In genomic region chr21:42271065-42271464, GRCh38 we compare ENCODE assay signal across 22 cellular contexts. TPM values are rescaled to one million over a fixed set of nuclear protein-coding genes. Genes with fewer than 3 reads are reported as not detected.
DNase-seq lines count a peak whose midpoint lies in the region; ATAC-seq, FAIRE-seq and TF ChIP-seq lines count a peak whose summit lies in the region.
"Had no signal": no experiment of that assay in that cellular context is flagged by ENCODE, and none has a peak within 500 bp of the region (broad histone marks: within the 10 kb centered on the region; RNA-seq: fewer than 3 reads in every experiment).

No MANE protein-coding gene starts in this region.

- CTCF ChIA-PET in activated CD8-positive, alpha-beta T cell treated with anti-CD3 and anti-CD28 coated beads for 36 hours (lab: Charles Lee): interaction anchor here (0.7 to 8.7 kb wide), 6 partner anchors 11 to 125 kb away, joined by 3 to 71 read pairs (median 7); no protein-coding TSS in a partner anchor
- CTCF ChIA-PET in K562 (lab: Yijun Ruan, JAX; ENCODE audit: low intra/inter-chr PET ratio): no interaction called here

- H3K9ac ChIP-seq in K562 (ENCODE audit: insufficient read depth in 1 of 2, low read depth in 2 of 2, low read length in 2 of 2): no peak overlapping the region
- H3K9ac ChIP-seq: GM23248 had no signal

- H3K27me3 ChIP-seq in K562 (ENCODE audit: control insufficient read depth in 2 of 2, insufficient read depth in 2 of 2, low read length in 2 of 2): peaks cover 22 to 59% of the 10 kb centered on the region in 2 experiments
- H3K27me3 ChIP-seq in testis: no peaks in the 10 kb centered on the region
- H3K27me3 ChIP-seq: BE2C had no signal

- H3K4me3 ChIP-seq in K562 (no peak overlapping the region), testis (no peak overlapping the region)
- H3K4me3 ChIP-seq: GM23248, HAP-1 had no signal

- no peaks in the 10 kb centered on the region for H3K9me3 ChIP-seq in K562 (replicated peaks; ENCODE audit: control insufficient read depth, insufficient read depth, low read depth, low read length)
- no peaks in the 10 kb centered on the region for H3K9me3 ChIP-seq in testis
- H3K9me3 ChIP-seq: BE2C, Caco-2, HAP-1 had no signal

- POLR2A ChIA-PET in activated CD8-positive, alpha-beta T cell treated with anti-CD3 and anti-CD28 coated beads for 36 hours (lab: Charles Lee): interaction anchor here (0.7 kb wide), 1 partner anchor 435 kb away, joined by 3 read pairs; no protein-coding TSS in a partner anchor
- POLR2A ChIA-PET in K562 (lab: Yijun Ruan, JAX): interaction anchor here (0.6 kb wide), 2 partner anchors 11 to 20 kb away, joined by 3 read pairs; no protein-coding TSS in a partner anchor

- no peak overlapping the region for H3K27ac ChIP-seq in K562 (ENCODE audit: extremely low read depth, low read depth, low read length)
- no peak overlapping the region for H3K27ac ChIP-seq in testis
- H3K27ac ChIP-seq: GM23248 had no signal

- peaks cover 32% of the 10 kb centered on the region for H3K4me1 Mint-ChIP-seq in activated naive CD8-positive, alpha-beta T cell (ENCODE audit: low read depth)
- peaks cover 28% of the 10 kb centered on the region for H3K4me1 Mint-ChIP-seq in activated naive CD8-positive, alpha-beta T cell treated with anti-CD3 and anti-CD28 coated beads for 36 hours
- H3K4me1 Mint-ChIP-seq in activated CD8-positive, alpha-beta T cell treated with anti-CD3 and anti-CD28 coated beads for 36 hours (ENCODE audit: low read depth): peaks cover 25% of the 10 kb centered on the region
- H3K4me1 Mint-ChIP-seq in activated T-cell treated with anti-CD3 and anti-CD28 coated beads, Interleukin-2, amount 50 U/mL, for 72 hours (ENCODE audit: low read depth): peaks cover 32% of the 10 kb centered on the region

- WGBS in K562 (ENCODE audit: insufficient coverage, low coverage, missing lambda C conversion rate): 1% methylated on average over 6 of the region's 6 CpGs
- whole genome bisulfite sequencing in testis, 2 donors: 89 to 93% methylated on average over 6 of the region's 6 CpGs

- H3K4me2 ChIP-seq in K562 (ENCODE audit: insufficient read depth, low read length): no peak overlapping the region

- no peaks in the 10 kb centered on the region for H3K9me1 ChIP-seq in K562 (ENCODE audit: control insufficient read depth, insufficient read depth, low read length)

- H4K20me1 ChIP-seq in K562 (replicated peaks; ENCODE audit: control insufficient read depth, insufficient read depth, low read length): peaks cover 10% of the 10 kb centered on the region; the same call in 1 of the 2 replicates

- BruUV-seq in K562 (replicated peaks; lab: Mats Ljungman, UMichigan): no TSS peak

- no peak for TF ChIP-seq EP300 in K562 (IDR thresholded peaks at IDR 0.05; ENCODE audit: low read length)

- no peak for TF ChIP-seq CTCF in activated CD8-positive, alpha-beta T cell treated with anti-CD3 and anti-CD28 coated beads for 36 hours (IDR thresholded peaks at IDR 0.05)
- TF ChIP-seq CTCF in K562 (IDR thresholded peaks at IDR 0.05 in 2 of 3, conservative IDR thresholded peaks at IDR 0.05 in 1 of 3; ENCODE audit: insufficient read depth in 2 of 3, low read depth in 1 of 3, low read length in 3 of 3) (no peak), testis (IDR thresholded peaks at IDR 0.05) (no peak)

- in situ Hi-C loops in K562 (cut with MboI): no loop called here

- ATAC-seq in activated CD8-positive, alpha-beta T cell treated with anti-CD3 and anti-CD28 coated beads for 36 hours: no peak
- no peak for ATAC-seq in K562
- ATAC-seq in activated T-cell treated with anti-CD3 and anti-CD28 coated beads, Interleukin-2, amount 50 U/mL, for 72 hours (replicated peaks in 1 of 2): no peak
- ATAC-seq: HepG2 had no signal

- TF ChIP-seq RAD21 in K562 (CRISPR knock-in tag; conservative IDR thresholded peaks at IDR 0.05 in 1 of 2, IDR thresholded peaks at IDR 0.05 in 1 of 2): no peak

- peak; percentile 15 for FAIRE-seq in K562 (lab: Jason Lieb, UNC)
- FAIRE-seq: A204.1, D721Med, G401.6, GM12891, GM19239, HepG2 had no signal

- H3K4me1 ChIP-seq in K562 (replicated peaks in 1 of 2; ENCODE audit: control insufficient read depth in 2 of 2, insufficient read depth in 2 of 2, low read length in 2 of 2) (peaks cover 0 to 5% of the 10 kb centered on the region in 2 experiments; a peak in 1 of 5 replicates), testis (no peaks in the 10 kb centered on the region)
- H3K4me1 ChIP-seq: BE2C, Caco-2, HAP-1 had no signal

- H3K36me3 ChIP-seq in K562 (ENCODE audit: control insufficient read depth, insufficient read depth, low read length): no peaks in the 10 kb centered on the region
- H3K36me3 ChIP-seq in testis (ENCODE audit: low read depth, missing control alignments): no peaks in the 10 kb centered on the region
- H3K36me3 ChIP-seq: BE2C, HAP-1 had no signal

- no peak for DNase-seq in activated naive CD8-positive, alpha-beta T cell treated with anti-CD3 and anti-CD28 coated beads for 36 hours
- DNase-seq in activated CD8-positive, alpha-beta T cell treated with anti-CD3 and anti-CD28 coated beads for 36 hours: no peak
- DNase-seq in K562 (ENCODE audit: extremely low read depth in 1 of 4, low spot score in 3 of 4): no peak
- DNase-seq in posterior vena cava (ENCODE audit: low spot score): peak; percentile 64
- no peak for DNase-seq in testis
- no peak for DNase-seq in activated T-cell treated with anti-CD3 and anti-CD28 coated beads, Interleukin-2, amount 50 U/mL, for 72 hours
- no peak for DNase-seq in cerebellar nuclear complex (lab: John Stamatoyannopoulos, UW)
- DNase-seq: ACHN; BE2C; C1 segment of cervical spinal cord; Caco-2; CD4-positive, alpha-beta T cell; GM23248 had no signal

- no peaks in the 10 kb centered on the region for H3K27me3 Mint-ChIP-seq in activated naive CD8-positive, alpha-beta T cell
- no peaks in the 10 kb centered on the region for H3K27me3 Mint-ChIP-seq in activated naive CD8-positive, alpha-beta T cell treated with anti-CD3 and anti-CD28 coated beads for 36 hours
- H3K27me3 Mint-ChIP-seq in activated CD8-positive, alpha-beta T cell treated with anti-CD3 and anti-CD28 coated beads for 36 hours: no peaks in the 10 kb centered on the region
- H3K27me3 Mint-ChIP-seq in activated T-cell treated with anti-CD3 and anti-CD28 coated beads, Interleukin-2, amount 50 U/mL, for 72 hours (ENCODE audit: low read depth): no peaks in the 10 kb centered on the region
- H3K27me3 Mint-ChIP-seq: CD4-positive, alpha-beta T cell had no signal

- TF ChIP-seq POLR2A in K562 (conservative IDR thresholded peaks at IDR 0.05): no peak
- no peak for TF ChIP-seq POLR2A in testis (IDR thresholded peaks at IDR 0.05)

- intact Hi-C loops in activated CD8-positive, alpha-beta T cell treated with anti-CD3 and anti-CD28 coated beads for 36 hours (cut with micrococcal nuclease): no loop called here
- intact Hi-C loops in K562 (cut with micrococcal nuclease): no loop called here
- intact Hi-C loops in posterior vena cava (cut with DNase I): no loop called here
- intact Hi-C loops in testis (cut with DNase I; ENCODE audit: low total_unique reads): no loop called here

- no peak overlapping the region for H3K4me3 Mint-ChIP-seq in activated naive CD8-positive, alpha-beta T cell
- no peak overlapping the region for H3K4me3 Mint-ChIP-seq in activated naive CD8-positive, alpha-beta T cell treated with anti-CD3 and anti-CD28 coated beads for 36 hours
- H3K4me3 Mint-ChIP-seq in activated CD8-positive, alpha-beta T cell treated with anti-CD3 and anti-CD28 coated beads for 36 hours: no peak overlapping the region
- H3K4me3 Mint-ChIP-seq in activated T-cell treated with anti-CD3 and anti-CD28 coated beads, Interleukin-2, amount 50 U/mL, for 72 hours: no peak overlapping the region
- H3K4me3 Mint-ChIP-seq: CD4-positive, alpha-beta T cell had no signal

- H3K79me2 ChIP-seq in K562 (ENCODE audit: control insufficient read depth, insufficient read depth, low read length): no peaks in the 10 kb centered on the region

- H3K27ac Mint-ChIP-seq in activated naive CD8-positive, alpha-beta T cell: peak overlapping the region; percentile 79
- no peak overlapping the region for H3K27ac Mint-ChIP-seq in activated naive CD8-positive, alpha-beta T cell treated with anti-CD3 and anti-CD28 coated beads for 36 hours
- peak overlapping the region; percentile 39 for H3K27ac Mint-ChIP-seq in activated CD8-positive, alpha-beta T cell treated with anti-CD3 and anti-CD28 coated beads for 36 hours
- H3K27ac Mint-ChIP-seq in activated T-cell treated with anti-CD3 and anti-CD28 coated beads, Interleukin-2, amount 50 U/mL, for 72 hours: no peak overlapping the region
- H3K27ac Mint-ChIP-seq: CD4-positive, alpha-beta T cell had no signal

- H3K9me3 Mint-ChIP-seq in activated naive CD8-positive, alpha-beta T cell (ENCODE audit: low read depth): no peaks in the 10 kb centered on the region
- no peaks in the 10 kb centered on the region for H3K9me3 Mint-ChIP-seq in activated naive CD8-positive, alpha-beta T cell treated with anti-CD3 and anti-CD28 coated beads for 36 hours
- no peaks in the 10 kb centered on the region for H3K9me3 Mint-ChIP-seq in activated CD8-positive, alpha-beta T cell treated with anti-CD3 and anti-CD28 coated beads for 36 hours
- H3K9me3 Mint-ChIP-seq in activated T-cell treated with anti-CD3 and anti-CD28 coated beads, Interleukin-2, amount 50 U/mL, for 72 hours: no peaks in the 10 kb centered on the region
- H3K9me3 Mint-ChIP-seq: CD4-positive, alpha-beta T cell had no signal

- H2AFZ ChIP-seq in K562 (ENCODE audit: low read depth, low read length): no peak overlapping the region
- H2AFZ ChIP-seq: GM23248 had no signal

- H3K36me3 Mint-ChIP-seq in activated naive CD8-positive, alpha-beta T cell: no peaks in the 10 kb centered on the region
- peaks cover 4% of the 10 kb centered on the region for H3K36me3 Mint-ChIP-seq in activated naive CD8-positive, alpha-beta T cell treated with anti-CD3 and anti-CD28 coated beads for 36 hours
- peaks cover 1% of the 10 kb centered on the region for H3K36me3 Mint-ChIP-seq in activated CD8-positive, alpha-beta T cell treated with anti-CD3 and anti-CD28 coated beads for 36 hours (ENCODE audit: low read depth)
- no peaks in the 10 kb centered on the region for H3K36me3 Mint-ChIP-seq in activated T-cell treated with anti-CD3 and anti-CD28 coated beads, Interleukin-2, amount 50 U/mL, for 72 hours (ENCODE audit: insufficient read depth in 2 of 2)

RNA-seq across cellular contexts. Expression of gene TFF3, which starts 44.1 kb away (rescaled TPM):
- not detected for total RNA-seq in activated naive CD8-positive, alpha-beta T cell treated with anti-CD3 and anti-CD28 coated beads for 36 hours
- not detected for total RNA-seq in activated CD8-positive, alpha-beta T cell treated with anti-CD3 and anti-CD28 coated beads for 36 hours
- total RNA-seq in K562 (2011; cell fraction: chromatin; rRNA removed; ENCODE audit: low replicate concordance): not detected in 2 replicates
- not detected in 2 replicates for total RNA-seq in K562 (2011; cell fraction: nucleolus; rRNA removed)
- total RNA-seq in K562 (2011; cell fraction: nucleoplasm; rRNA removed): not detected in 2 replicates
- total RNA-seq in K562 (2014; rRNA removed) (not detected in 2 replicates), K562 (2014; rRNA removed; fragmentation: Illumina TruSeq; extraction: Trizol) (not detected in 2 replicates), K562 (2015; rRNA removed; fragmentation: Illumina TruSeq; extraction: Trizol) (not detected in 2 replicates), K562 (2021) (0.72 and 0.78 TPM in 2 replicates), posterior vena cava (10 to 100 TPM; 21.1 to 24.4 TPM), testis (10 to 100 TPM in 1 of 2 donors, 1 to 10 TPM in 1; 3.9 to 12.9 TPM)
- polyA plus RNA-seq in K562 (2011; rRNA removed) (0.07 TPM in 1 of 2 replicates, not detected in the other), K562 (2014; fragmentation: Illumina TruSeq; extraction: Trizol) (not detected in 2 replicates), K562 (2014; fragmentation: Nextera tagmentation; extraction: Ambion mirVana) (not detected), K562 (2014; rRNA removed) (not detected in 2 replicates), testis (ENCODE audit: insufficient read depth, low read depth, low replicate concordance) (11.5 TPM)
- not detected in 2 replicates for polyA plus RNA-seq in K562 (2011; cell fraction: cytosol; rRNA removed)
- polyA plus RNA-seq in K562 (2011; cell fraction: nucleus; rRNA removed): not detected in 2 replicates
- 0.22 TPM in 1 of 2 replicates, not detected in the other for polyA plus RNA-seq in K562 (2012)
- polyA minus RNA-seq in K562 (2011; rRNA and poly(A)+ RNA removed): not detected in 2 replicates
- polyA minus RNA-seq in K562 (2011; cell fraction: cytosol; rRNA and poly(A)+ RNA removed): not detected in 2 replicates
- polyA minus RNA-seq in K562 (2011; cell fraction: nucleus; rRNA and poly(A)+ RNA removed): not detected in 2 replicates
- total RNA-seq in activated T-cell treated with anti-CD3 and anti-CD28 coated beads, Interleukin-2, amount 50 U/mL, for 72 hours: not detected
- total RNA-seq: CD4-positive, alpha-beta T cell; GM23248; H4 had no signal
- polyA plus RNA-seq: GM23248 had no signal

RNA-seq across cellular contexts. Expression of gene ABCG1, which starts 52.1 kb away (rescaled TPM):
- 10 to 100 TPM in 1 of 2 experiments, 1 to 10 TPM in 1; 9.8 to 11.1 TPM for total RNA-seq in activated naive CD8-positive, alpha-beta T cell treated with anti-CD3 and anti-CD28 coated beads for 36 hours
- total RNA-seq in activated CD8-positive, alpha-beta T cell treated with anti-CD3 and anti-CD28 coated beads for 36 hours: 10 to 100 TPM; 12.1 to 12.7 TPM
- total RNA-seq in K562 (2011; cell fraction: chromatin; rRNA removed; ENCODE audit: low replicate concordance): not detected in 2 replicates
- not detected in 2 replicates for total RNA-seq in K562 (2011; cell fraction: nucleolus; rRNA removed)
- not detected in 2 replicates for total RNA-seq in K562 (2011; cell fraction: nucleoplasm; rRNA removed)
- total RNA-seq in K562 (2014; rRNA removed) (0.12 TPM in 1 of 2 replicates, not detected in the other), K562 (2014; rRNA removed; fragmentation: Illumina TruSeq; extraction: Trizol) (not detected in 2 replicates), K562 (2015; rRNA removed; fragmentation: Illumina TruSeq; extraction: Trizol) (0.04 and 0.08 TPM in 2 replicates), K562 (2021) (0.07 and 0.09 TPM in 2 replicates), posterior vena cava (10 to 100 TPM; 11.8 to 12.4 TPM), testis (1 to 10 TPM; 4.6 to 5.9 TPM)
- polyA plus RNA-seq in K562 (2011; rRNA removed) (not detected in 2 replicates), K562 (2014; fragmentation: Illumina TruSeq; extraction: Trizol) (not detected in 2 replicates), K562 (2014; fragmentation: Nextera tagmentation; extraction: Ambion mirVana) (not detected), K562 (2014; rRNA removed) (not detected in 2 replicates), testis (ENCODE audit: insufficient read depth, low read depth, low replicate concordance) (5.1 TPM)
- polyA plus RNA-seq in K562 (2011; cell fraction: cytosol; rRNA removed): not detected in 2 replicates
- not detected in 2 replicates for polyA plus RNA-seq in K562 (2011; cell fraction: nucleus; rRNA removed)
- 0.07 TPM in 1 of 2 replicates, not detected in the other for polyA plus RNA-seq in K562 (2012)
- polyA minus RNA-seq in K562 (2011; rRNA and poly(A)+ RNA removed): not detected in 2 replicates
- polyA minus RNA-seq in K562 (2011; cell fraction: cytosol; rRNA and poly(A)+ RNA removed): not detected in 2 replicates
- polyA minus RNA-seq in K562 (2011; cell fraction: nucleus; rRNA and poly(A)+ RNA removed): not detected in 2 replicates
- total RNA-seq in activated T-cell treated with anti-CD3 and anti-CD28 coated beads, Interleukin-2, amount 50 U/mL, for 72 hours: 10 to 100 TPM; 53.1 to 55.5 TPM
- total RNA-seq: Caco-2, GM23248, HepG2 had no signal

Comparison
In these comparisons a context has a peak if more than half of its experiments do, and no peak if none do; other contexts are left out.
1. H3K27ac Mint-ChIP-seq: peak in activated naive CD8-positive, alpha-beta T cell (single experiment) and activated CD8-positive, alpha-beta T cell treated with anti-CD3 and anti-CD28 coated beads for 36 hours (single experiment); none in activated naive CD8-positive, alpha-beta T cell treated with anti-CD3 and anti-CD28 coated beads for 36 hours (single experiment) and activated T-cell treated with anti-CD3 and anti-CD28 coated beads, Interleukin-2, amount 50 U/mL, for 72 hours (single experiment).
2. RNA of gene ABCG1, which starts 52.1 kb away (total RNA-seq): 53.1 to 55.5 TPM in activated T-cell treated with anti-CD3 and anti-CD28 coated beads, Interleukin-2, amount 50 U/mL, for 72 hours, 12.1 to 12.7 TPM in activated CD8-positive, alpha-beta T cell treated with anti-CD3 and anti-CD28 coated beads for 36 hours, 11.8 to 12.4 TPM in posterior vena cava, 9.8 to 11.1 TPM in activated naive CD8-positive, alpha-beta T cell treated with anti-CD3 and anti-CD28 coated beads for 36 hours and 4.6 to 5.9 TPM in testis; 0.04 to 0.12 TPM in K562; every median in the first group is over 4 times any median in the second.